8 cellular contexts compared by ENCODE assay signal in genomic region chr7:39465055-39465929, GRCh38.
DNase-seq lines count a peak whose midpoint lies in the region; ATAC-seq, FAIRE-seq and TF ChIP-seq lines count a peak whose summit lies in the region.

No MANE protein-coding gene starts in this region.

- H3K79me2 ChIP-seq in keratinocyte (ENCODE audit: control insufficient read depth, insufficient read depth, low read length) = no peaks in the 10 kb centered on the region

- H3K9me1 ChIP-seq in keratinocyte (ENCODE audit: control insufficient read depth, extremely low read depth, insufficient read depth, low read length) = no peaks in the 10 kb centered on the region

- in situ Hi-C loops in brain microvascular endothelial cell (cut with HindIII; ENCODE audit: low pct_ligation_motif_present, low sequenced_read_pairs) = no loop called here

- no peaks in the 10 kb centered on the region for H3K27me3 ChIP-seq in HUES48 (ENCODE audit: control insufficient read depth, insufficient read depth, low read length)
- no peaks in the 10 kb centered on the region for H3K27me3 ChIP-seq in brain microvascular endothelial cell (replicated peaks)
- H3K27me3 ChIP-seq in keratinocyte (ENCODE audit: control insufficient read depth, extremely low read depth, insufficient read depth, low read length) = peaks cover 4% of the 10 kb centered on the region

- DNase-seq in NCI-H446 (lab: John Stamatoyannopoulos, UW) (peak; percentile 47 to 54), NCI-H446 treated with DMSO at 0.1 percent for 48 hours (lab: John Stamatoyannopoulos, UW) (no peak), RPMI7951 (ENCODE audit: low read depth) (peak; percentile 65), brain microvascular endothelial cell (peak; percentile 60), keratinocyte (ENCODE audit: low read depth, low spot score) (peak; percentile 1)
- peak in 2 of 3 experiments; percentile 4 to 35 for DNase-seq in stimulated activated CD4-positive, alpha-beta T cell treated with anti-CD3 and anti-CD28 coated beads, TNF-alpha, amount 100 ng/mL, for 24 hours (ENCODE audit: low read depth in 3 of 3)

- H3K9ac ChIP-seq in HUES48 (ENCODE audit: low read depth, low read length) = peak overlapping the region; percentile 41; the same call in 1 of the 2 replicates
- no peak overlapping the region for H3K9ac ChIP-seq in keratinocyte (ENCODE audit: control insufficient read depth, extremely low read depth, insufficient read depth, low read length)

- peak overlapping the region; percentile 54 for H3K4me2 ChIP-seq in keratinocyte (ENCODE audit: control insufficient read depth, extremely low read depth, insufficient read depth, low read depth, low read length)

- peak; percentile 77 for ATAC-seq in GM21381 (IDR thresholded peaks at IDR 0.05; ENCODE audit: unreplicated experiment)

- H3K9me3 ChIP-seq in HUES48 (ENCODE audit: control insufficient read depth, insufficient read depth, low read length) (no peaks in the 10 kb centered on the region), keratinocyte (ENCODE audit: control insufficient read depth, low read depth, low read length) (no peaks in the 10 kb centered on the region)

- dilution Hi-C loops in keratinocyte (cut with MboI; ENCODE audit: extremely low pct_ligation_motif_present, low sequenced_read_pairs) = no loop called here

- H2AFZ ChIP-seq in keratinocyte (ENCODE audit: control insufficient read depth, low read length) = peak overlapping the region; percentile 69

- H3K4me1 ChIP-seq in HUES48 (ENCODE audit: control insufficient read depth, insufficient read depth, low read length) (peaks cover 20% of the 10 kb centered on the region), keratinocyte (ENCODE audit: control insufficient read depth, extremely low read depth, insufficient read depth, low read length) (no peaks in the 10 kb centered on the region)

- TF ChIP-seq CTCF in brain microvascular endothelial cell (IDR thresholded peaks at IDR 0.05; ENCODE audit: low read depth, low read length, missing control alignments) = peak; percentile 89
- TF ChIP-seq CTCF in keratinocyte (optimal IDR thresholded peaks at IDR 0.05 in 1 of 3, IDR thresholded peaks at IDR 0.05 in 1 of 3, conservative IDR thresholded peaks at IDR 0.05 in 1 of 3; ENCODE audit: extremely low read depth in 1 of 3, insufficient read depth in 2 of 3, low read length in 3 of 3) = peak; percentile 77 to 86 (median 82)

- H3K27ac ChIP-seq in HUES48 (ENCODE audit: low read depth, low read length) = no peak overlapping the region
- H3K27ac ChIP-seq in brain microvascular endothelial cell = no peak overlapping the region
- no peak overlapping the region for H3K27ac ChIP-seq in keratinocyte (ENCODE audit: control insufficient read depth, insufficient read depth, low read length)

- H3K4me3 ChIP-seq in HUES48 (ENCODE audit: low read depth, low read length) (peak overlapping the region; percentile 39; the same call in 1 of the 2 replicates), brain microvascular endothelial cell (ENCODE audit: low read depth, low read length) (no peak overlapping the region), keratinocyte (ENCODE audit: control insufficient read depth in 2 of 3, extremely low read depth in 1 of 3, insufficient read depth in 2 of 3, low read depth in 1 of 3, low read length in 3 of 3) (no peak overlapping the region)

- H4K20me1 ChIP-seq in keratinocyte (ENCODE audit: control insufficient read depth, extremely low read depth, insufficient read depth, low read length) = no peaks in the 10 kb centered on the region

- H3K36me3 ChIP-seq in HUES48 (ENCODE audit: control insufficient read depth, insufficient read depth, low read length) (no peaks in the 10 kb centered on the region), brain microvascular endothelial cell (replicated peaks) (no peaks in the 10 kb centered on the region), keratinocyte (ENCODE audit: control insufficient read depth in 2 of 2, extremely low read depth in 1 of 2, insufficient read depth in 2 of 2, low read length in 2 of 2) (no peaks in the 10 kb centered on the region)

- FAIRE-seq in keratinocyte (lab: Jason Lieb, UNC) = peak; percentile 92
